In genomic region chr22:47116426-47117341, GRCh38 we compare ENCODE assay signal across 12 cellular contexts.
"Had no signal": no experiment of that assay in that cellular context is flagged by ENCODE, and none has a peak within 500 bp of the region (broad histone marks: within the 10 kb centered on the region; RNA-seq: fewer than 3 reads in every experiment).

No MANE protein-coding gene starts in this region.

- H3K27ac ChIP-seq: adrenal gland, psoas muscle, SJSA1, testis had no signal

- H3K27me3 ChIP-seq: adrenal gland, SJSA1, testis had no signal

- H3K36me3 ChIP-seq: adrenal gland, SJSA1 had no signal

- H3K4me1 ChIP-seq: adrenal gland, psoas muscle, SJSA1, testis had no signal

- DNase-seq: activated CD4-positive, alpha-beta T cell treated with anti-CD3 and anti-CD28 coated beads for 1 hour; activated CD4-positive, alpha-beta T cell treated with anti-CD3 and anti-CD28 coated beads, Interleukin-2, amount 50 U/mL, for 48 hours; activated naive CD4-positive, alpha-beta T cell; activated T-cell treated with anti-CD3 and anti-CD28 coated beads, Interleukin-2, amount 50 U/mL, for 48 hours; adrenal gland; endodermal cell; nucleus accumbens; psoas muscle; stimulated activated CD4-positive, alpha-beta T cell treated with anti-CD3 and anti-CD28 coated beads, Interleukin-12 subunit alpha, Interleukin-12 subunit beta, amount 100 ng/mL, for 4 hours; T-helper 9 cell; testis had no signal

- H3K9me3 ChIP-seq: adrenal gland, psoas muscle, SJSA1, testis had no signal

- H3K4me3 ChIP-seq: adrenal gland, psoas muscle, SJSA1, testis had no signal
